Comparison of ENCODE assay signal across 15 cellular contexts in genomic region chr1:151289080-151289935, GRCh38. TPM values are rescaled to one million over a fixed set of nuclear protein-coding genes. Genes with fewer than 3 reads are reported as not detected.
DNase-seq lines count a peak whose midpoint lies in the region; ATAC-seq and TF ChIP-seq lines count a peak whose summit lies in the region.
"Had no signal": no experiment of that assay in that cellular context is flagged by ENCODE, and none has a peak within 500 bp of the region (broad histone marks: within the 10 kb centered on the region; RNA-seq: fewer than 3 reads in every experiment).

No MANE protein-coding gene starts in this region.

- DNase-seq in activated CD8-positive, alpha-beta T cell treated with anti-CD3 and anti-CD28 coated beads for 36 hours = no peak
- DNase-seq in activated CD8-positive, alpha-beta T cell treated with anti-CD3 and anti-CD28 coated beads, Interleukin-2, amount 10 ng/mL, durations not matched to agents 7 days and 5 days = no peak
- DNase-seq in WTC11 (ENCODE audit: low spot score) = no peak
- DNase-seq in natural killer cell treated with Interleukin-12 subunit alpha and Interleukin-12 subunit beta and Interleukin-15 and Interleukin-18, amount 100 ng/mL, for 72 hours (ENCODE audit: low spot score) = no peak
- no peak for DNase-seq in activated effector memory CD4-positive, alpha-beta T cell treated with Interleukin-2 at 50 U/mL for 16 hours
- DNase-seq: 8988T; activated CD4-positive, alpha-beta T cell treated with anti-CD3 and anti-CD28 coated beads, Interleukin-2, amount 50 U/mL, for 48 hours; amniotic stem cell; mammary epithelial cell; MV-4-11; ovary; Right ventricle myocardium superior; stimulated activated CD4-positive, alpha-beta T cell treated with anti-CD3 and anti-CD28 coated beads, Interleukin-12 subunit alpha, Interleukin-12 subunit beta, amount 100 ng/mL, for 4 hours; T1000 had no signal

- H3K4me1 Mint-ChIP-seq in activated CD8-positive, alpha-beta T cell treated with anti-CD3 and anti-CD28 coated beads for 36 hours (ENCODE audit: low read depth) = peaks cover 5% of the 10 kb centered on the region
- peaks cover 7% of the 10 kb centered on the region for H3K4me1 Mint-ChIP-seq in activated CD8-positive, alpha-beta T cell treated with anti-CD3 and anti-CD28 coated beads, Interleukin-2, amount 10 ng/mL, durations not matched to agents 7 days and 5 days (ENCODE audit: low read depth)
- peaks cover 18% of the 10 kb centered on the region for H3K4me1 Mint-ChIP-seq in WTC11
- H3K4me1 Mint-ChIP-seq in natural killer cell treated with Interleukin-12 subunit alpha and Interleukin-12 subunit beta and Interleukin-15 and Interleukin-18, amount 100 ng/mL, for 72 hours (ENCODE audit: low read depth in 2 of 2) = peaks cover 38 to 47% of the 10 kb centered on the region in 2 donors

- POLR2A ChIA-PET in activated CD8-positive, alpha-beta T cell treated with anti-CD3 and anti-CD28 coated beads for 36 hours (lab: Charles Lee) = interaction anchor here (0.6 to 1.4 kb wide), 5 partner anchors 8 to 21 kb away, joined by 3 to 5 read pairs (median 3); no protein-coding TSS in a partner anchor
- POLR2A ChIA-PET in activated CD8-positive, alpha-beta T cell treated with anti-CD3 and anti-CD28 coated beads, Interleukin-2, amount 10 ng/mL, durations not matched to agents 7 days and 5 days (lab: Charles Lee) = no interaction called here
- POLR2A ChIA-PET in WTC11 (lab: Charles Lee) = interaction anchor here (0.5 kb wide), 1 partner anchor 35 kb away, joined by 3 read pairs; no protein-coding TSS in a partner anchor

- intact Hi-C loops in activated CD8-positive, alpha-beta T cell treated with anti-CD3 and anti-CD28 coated beads for 36 hours (cut with micrococcal nuclease) = loop anchor here (10.0 kb wide), 1 partner anchor 115 kb away; no protein-coding TSS in a partner anchor

- CTCF ChIA-PET in activated CD8-positive, alpha-beta T cell treated with anti-CD3 and anti-CD28 coated beads for 36 hours (lab: Charles Lee) = interaction anchor here (1.5 kb wide), 1 partner anchor 51 kb away, joined by 3 read pairs; no protein-coding TSS in a partner anchor
- CTCF ChIA-PET in activated CD8-positive, alpha-beta T cell treated with anti-CD3 and anti-CD28 coated beads, Interleukin-2, amount 10 ng/mL, durations not matched to agents 7 days and 5 days (lab: Charles Lee) = interaction anchor here (1.5 kb wide), 1 partner anchor 52 kb away, joined by 3 read pairs; no protein-coding TSS in a partner anchor
- CTCF ChIA-PET in WTC11 (lab: Charles Lee) = no interaction called here

- peak overlapping the region; percentile 19 for H3K27ac Mint-ChIP-seq in activated CD8-positive, alpha-beta T cell treated with anti-CD3 and anti-CD28 coated beads for 36 hours
- no peak overlapping the region for H3K27ac Mint-ChIP-seq in activated CD8-positive, alpha-beta T cell treated with anti-CD3 and anti-CD28 coated beads, Interleukin-2, amount 10 ng/mL, durations not matched to agents 7 days and 5 days
- H3K27ac Mint-ChIP-seq in WTC11 = peak overlapping the region; percentile 68; the same call in 1 of the 2 replicates
- H3K27ac Mint-ChIP-seq in natural killer cell treated with Interleukin-12 subunit alpha and Interleukin-12 subunit beta and Interleukin-15 and Interleukin-18, amount 100 ng/mL, for 72 hours = peak overlapping the region; percentile 76 to 77

- no peak overlapping the region for H3K4me3 Mint-ChIP-seq in activated CD8-positive, alpha-beta T cell treated with anti-CD3 and anti-CD28 coated beads for 36 hours
- no peak overlapping the region for H3K4me3 Mint-ChIP-seq in activated CD8-positive, alpha-beta T cell treated with anti-CD3 and anti-CD28 coated beads, Interleukin-2, amount 10 ng/mL, durations not matched to agents 7 days and 5 days
- H3K4me3 Mint-ChIP-seq in WTC11 = no peak overlapping the region
- H3K4me3 Mint-ChIP-seq in natural killer cell treated with Interleukin-12 subunit alpha and Interleukin-12 subunit beta and Interleukin-15 and Interleukin-18, amount 100 ng/mL, for 72 hours = peak overlapping the region; percentile 49

- no peak for TF ChIP-seq CTCF in activated CD8-positive, alpha-beta T cell treated with anti-CD3 and anti-CD28 coated beads for 36 hours (IDR thresholded peaks at IDR 0.05)
- TF ChIP-seq CTCF in WTC11 (IDR thresholded peaks at IDR 0.05) = no peak

- peaks cover 39% of the 10 kb centered on the region for H3K36me3 Mint-ChIP-seq in activated CD8-positive, alpha-beta T cell treated with anti-CD3 and anti-CD28 coated beads for 36 hours (ENCODE audit: low read depth)
- peaks cover 45% of the 10 kb centered on the region for H3K36me3 Mint-ChIP-seq in activated CD8-positive, alpha-beta T cell treated with anti-CD3 and anti-CD28 coated beads, Interleukin-2, amount 10 ng/mL, durations not matched to agents 7 days and 5 days (ENCODE audit: low read depth)
- H3K36me3 Mint-ChIP-seq in WTC11 = peaks cover 61% of the 10 kb centered on the region
- H3K36me3 Mint-ChIP-seq in natural killer cell treated with Interleukin-12 subunit alpha and Interleukin-12 subunit beta and Interleukin-15 and Interleukin-18, amount 100 ng/mL, for 72 hours = peaks cover 12% of the 10 kb centered on the region

- H3K9me3 Mint-ChIP-seq in activated CD8-positive, alpha-beta T cell treated with anti-CD3 and anti-CD28 coated beads for 36 hours = no peaks in the 10 kb centered on the region
- no peaks in the 10 kb centered on the region for H3K9me3 Mint-ChIP-seq in activated CD8-positive, alpha-beta T cell treated with anti-CD3 and anti-CD28 coated beads, Interleukin-2, amount 10 ng/mL, durations not matched to agents 7 days and 5 days (ENCODE audit: insufficient read depth)
- H3K9me3 Mint-ChIP-seq in WTC11 = no peaks in the 10 kb centered on the region
- H3K9me3 Mint-ChIP-seq in natural killer cell treated with Interleukin-12 subunit alpha and Interleukin-12 subunit beta and Interleukin-15 and Interleukin-18, amount 100 ng/mL, for 72 hours = no peaks in the 10 kb centered on the region

- H3K27me3 Mint-ChIP-seq in activated CD8-positive, alpha-beta T cell treated with anti-CD3 and anti-CD28 coated beads for 36 hours = no peaks in the 10 kb centered on the region
- H3K27me3 Mint-ChIP-seq in activated CD8-positive, alpha-beta T cell treated with anti-CD3 and anti-CD28 coated beads, Interleukin-2, amount 10 ng/mL, durations not matched to agents 7 days and 5 days (ENCODE audit: low read depth) = no peaks in the 10 kb centered on the region
- no peaks in the 10 kb centered on the region for H3K27me3 Mint-ChIP-seq in WTC11 (ENCODE audit: low read depth)
- H3K27me3 Mint-ChIP-seq in natural killer cell treated with Interleukin-12 subunit alpha and Interleukin-12 subunit beta and Interleukin-15 and Interleukin-18, amount 100 ng/mL, for 72 hours = no peaks in the 10 kb centered on the region

- ATAC-seq in activated CD8-positive, alpha-beta T cell treated with anti-CD3 and anti-CD28 coated beads for 36 hours = no peak
- ATAC-seq in activated CD8-positive, alpha-beta T cell treated with anti-CD3 and anti-CD28 coated beads, Interleukin-2, amount 10 ng/mL, durations not matched to agents 7 days and 5 days = no peak
- ATAC-seq in WTC11 (no peak), HG03108 (IDR thresholded peaks at IDR 0.05; ENCODE audit: unreplicated experiment) (no peak)
- no peak for ATAC-seq in natural killer cell treated with Interleukin-12 subunit alpha and Interleukin-12 subunit beta and Interleukin-15 and Interleukin-18, amount 100 ng/mL, for 72 hours

TF ChIP-seq in WTC11, 78 proteins besides CTCF, POLR2A, EP300 and RAD21 (continues in another document):
- TF ChIP-seq E2F1 (CRISPR knock-in tag; IDR thresholded peaks at IDR 0.05) (no peak), ZNF138 (CRISPR knock-in tag; conservative IDR thresholded peaks at IDR 0.05) (no peak), ZNF232 (CRISPR knock-in tag; IDR thresholded peaks at IDR 0.05) (no peak)

RNA-seq across cellular contexts. Expression of gene ZNF687, which starts 7.2 kb away (rescaled TPM):
- total RNA-seq in activated CD8-positive, alpha-beta T cell treated with anti-CD3 and anti-CD28 coated beads for 36 hours = 10 to 100 TPM; 27.3 to 29.5 TPM
- 10 to 100 TPM; 25.5 to 26.6 TPM for total RNA-seq in activated CD8-positive, alpha-beta T cell treated with anti-CD3 and anti-CD28 coated beads, Interleukin-2, amount 10 ng/mL, durations not matched to agents 7 days and 5 days
- 54.1 to 56.8 TPM (median 55.1 TPM) in 3 replicates for total RNA-seq in WTC11 (2021)
- 10 to 100 TPM; 29.1 to 31.2 TPM for total RNA-seq in natural killer cell treated with Interleukin-12 subunit alpha and Interleukin-12 subunit beta and Interleukin-15 and Interleukin-18, amount 100 ng/mL, for 72 hours

RNA-seq across cellular contexts. Expression of gene PSMD4, which starts 34.8 kb away (rescaled TPM):
- 100 to 1,000 TPM; 203 to 214 TPM for total RNA-seq in activated CD8-positive, alpha-beta T cell treated with anti-CD3 and anti-CD28 coated beads for 36 hours
- 100 to 1,000 TPM; 194 to 210 TPM for total RNA-seq in activated CD8-positive, alpha-beta T cell treated with anti-CD3 and anti-CD28 coated beads, Interleukin-2, amount 10 ng/mL, durations not matched to agents 7 days and 5 days
- 184 to 202 TPM (median 186 TPM) in 3 replicates for total RNA-seq in WTC11 (2021)
- total RNA-seq in natural killer cell treated with Interleukin-12 subunit alpha and Interleukin-12 subunit beta and Interleukin-15 and Interleukin-18, amount 100 ng/mL, for 72 hours = 100 to 1,000 TPM; 193 to 235 TPM

RNA-seq across cellular contexts. Expression of gene PI4KB, which starts 37.9 kb away (rescaled TPM):
- total RNA-seq in activated CD8-positive, alpha-beta T cell treated with anti-CD3 and anti-CD28 coated beads for 36 hours = 10 to 100 TPM; 46.6 to 47.3 TPM
- 10 to 100 TPM; 56.0 to 70.2 TPM for total RNA-seq in activated CD8-positive, alpha-beta T cell treated with anti-CD3 and anti-CD28 coated beads, Interleukin-2, amount 10 ng/mL, durations not matched to agents 7 days and 5 days
- 25.6 to 33.6 TPM (median 30.5 TPM) in 3 replicates for total RNA-seq in WTC11 (2021)
- 10 to 100 TPM; 69.9 to 82.3 TPM for total RNA-seq in natural killer cell treated with Interleukin-12 subunit alpha and Interleukin-12 subunit beta and Interleukin-15 and Interleukin-18, amount 100 ng/mL, for 72 hours

RNA-seq across cellular contexts. Expression of gene RFX5, which starts 57.7 kb away (rescaled TPM):
- 10 to 100 TPM; 55.6 to 55.7 TPM for total RNA-seq in activated CD8-positive, alpha-beta T cell treated with anti-CD3 and anti-CD28 coated beads for 36 hours
- 10 to 100 TPM; 59.3 to 63.9 TPM for total RNA-seq in activated CD8-positive, alpha-beta T cell treated with anti-CD3 and anti-CD28 coated beads, Interleukin-2, amount 10 ng/mL, durations not matched to agents 7 days and 5 days
- total RNA-seq in WTC11 (2021) = 59.2 to 69.2 TPM (median 67.7 TPM) in 3 replicates
- total RNA-seq in natural killer cell treated with Interleukin-12 subunit alpha and Interleukin-12 subunit beta and Interleukin-15 and Interleukin-18, amount 100 ng/mL, for 72 hours = 10 to 100 TPM; 40.3 to 95.4 TPM
